16 cellular contexts compared by ENCODE assay signal in genomic region chr4:46804781-46805413, GRCh38.
DNase-seq lines count a peak whose midpoint lies in the region; ATAC-seq and TF ChIP-seq lines count a peak whose summit lies in the region.
"Had no signal": no experiment of that assay in that cellular context is flagged by ENCODE, and none has a peak within 500 bp of the region (broad histone marks: within the 10 kb centered on the region; RNA-seq: fewer than 3 reads in every experiment).

No MANE protein-coding gene starts in this region.

- H3K4me1 Mint-ChIP-seq in stimulated activated effector memory CD8-positive, alpha-beta T cell treated with anti-CD3 and anti-CD28 coated beads, Interleukin-12 subunit alpha, Interleukin-12 subunit beta, amount 100 ng/mL, for 72 hours = no peaks in the 10 kb centered on the region
- peaks cover 11% of the 10 kb centered on the region for H3K4me1 Mint-ChIP-seq in Caco-2 (ENCODE audit: low read depth, unreplicated experiment)
- H3K4me1 Mint-ChIP-seq: CD14-positive monocyte; CD4-positive, alpha-beta memory T cell had no signal

- 89% methylated on average over 24 of the region's 24 CpGs for WGBS in right cardiac atrium

- no peaks in the 10 kb centered on the region for H3K9me3 ChIP-seq in right cardiac atrium (ENCODE audit: control insufficient read depth, low read length)
- H3K9me3 ChIP-seq in Caco-2 = 0 out of 2 replicates have a peak, but pooled peaks cover under 1% of the 10 kb centered on the region
- H3K9me3 ChIP-seq: BLaER1, HAP-1 had no signal

- H3K27me3 ChIP-seq in right cardiac atrium (ENCODE audit: control insufficient read depth, insufficient read depth) = no peaks in the 10 kb centered on the region
- H3K27me3 ChIP-seq in Caco-2 (replicated peaks; ENCODE audit: control insufficient read depth, insufficient read depth, low read length) = no peaks in the 10 kb centered on the region
- H3K27me3 ChIP-seq: BLaER1 had no signal

- POLR2A ChIA-PET in Caco-2 (lab: Charles Lee) = no interaction called here

- H3K4me3 Mint-ChIP-seq in stimulated activated effector memory CD8-positive, alpha-beta T cell treated with anti-CD3 and anti-CD28 coated beads, Interleukin-12 subunit alpha, Interleukin-12 subunit beta, amount 100 ng/mL, for 72 hours = no peak overlapping the region
- no peak overlapping the region for H3K4me3 Mint-ChIP-seq in Caco-2 (ENCODE audit: unreplicated experiment)
- H3K4me3 Mint-ChIP-seq: CD14-positive monocyte; CD4-positive, alpha-beta memory T cell had no signal

- intact Hi-C loops in right cardiac atrium (cut with DNase I) (no loop called here), left cardiac atrium (cut with DNase I) (loop anchor here in 1 of 2 donors (5.0 kb wide), 1 partner anchor 48 kb away; no protein-coding TSS in a partner anchor), Caco-2 (cut with micrococcal nuclease; ENCODE audit: unreplicated experiment) (no loop called here)

- ATAC-seq in right cardiac atrium = no peak
- ATAC-seq in left cardiac atrium = no peak
- ATAC-seq in stimulated activated effector memory CD8-positive, alpha-beta T cell treated with anti-CD3 and anti-CD28 coated beads, Interleukin-12 subunit alpha, Interleukin-12 subunit beta, amount 100 ng/mL, for 72 hours = peak; percentile 19
- ATAC-seq in GM19455 (IDR thresholded peaks at IDR 0.05; ENCODE audit: unreplicated experiment) = no peak

- H3K36me3 Mint-ChIP-seq in stimulated activated effector memory CD8-positive, alpha-beta T cell treated with anti-CD3 and anti-CD28 coated beads, Interleukin-12 subunit alpha, Interleukin-12 subunit beta, amount 100 ng/mL, for 72 hours = no peaks in the 10 kb centered on the region
- H3K36me3 Mint-ChIP-seq in Caco-2 (ENCODE audit: insufficient read depth, unreplicated experiment) = no peaks in the 10 kb centered on the region
- H3K36me3 Mint-ChIP-seq: CD14-positive monocyte; CD4-positive, alpha-beta memory T cell had no signal

- no peak overlapping the region for H3K27ac ChIP-seq in right cardiac atrium (ENCODE audit: low read length)
- H3K27ac ChIP-seq: BLaER1, GM23248 had no signal

- H3K4me3 ChIP-seq in right cardiac atrium (ENCODE audit: low read length) (no peak overlapping the region), Caco-2 (ENCODE audit: low read depth, low read length) (no peak overlapping the region)
- H3K4me3 ChIP-seq: BLaER1, GM23248, HAP-1 had no signal

- H3K4me1 ChIP-seq in right cardiac atrium (ENCODE audit: control insufficient read depth, insufficient read depth, low read length) (no peaks in the 10 kb centered on the region), Caco-2 (peaks cover 15% of the 10 kb centered on the region; the same call in 1 of the 2 replicates)
- H3K4me1 ChIP-seq: BLaER1, HAP-1 had no signal

- no peaks in the 10 kb centered on the region for H3K36me3 ChIP-seq in Caco-2 (ENCODE audit: control insufficient read depth, insufficient read depth, low read length)
- H3K36me3 ChIP-seq: BLaER1, HAP-1 had no signal

- H3K27ac Mint-ChIP-seq in stimulated activated effector memory CD8-positive, alpha-beta T cell treated with anti-CD3 and anti-CD28 coated beads, Interleukin-12 subunit alpha, Interleukin-12 subunit beta, amount 100 ng/mL, for 72 hours = no peak overlapping the region
- H3K27ac Mint-ChIP-seq in Caco-2 (ENCODE audit: unreplicated experiment) = no peak overlapping the region
- H3K27ac Mint-ChIP-seq: CD14-positive monocyte; CD4-positive, alpha-beta memory T cell had no signal

- H3K9me3 Mint-ChIP-seq in stimulated activated effector memory CD8-positive, alpha-beta T cell treated with anti-CD3 and anti-CD28 coated beads, Interleukin-12 subunit alpha, Interleukin-12 subunit beta, amount 100 ng/mL, for 72 hours = no peaks in the 10 kb centered on the region
- H3K9me3 Mint-ChIP-seq in Caco-2 (ENCODE audit: unreplicated experiment) = peaks cover 20% of the 10 kb centered on the region

- TF ChIP-seq CTCF in Caco-2 (IDR thresholded peaks at IDR 0.05; ENCODE audit: insufficient read depth in 1 of 2, low read depth in 1 of 2, low read length in 1 of 2, severe bottlenecking in 1 of 2, unreplicated experiment in 1 of 2) = no peak

- DNase-seq in right cardiac atrium (peak in 2 of 3 donors; percentile 32 to 37), left cardiac atrium (no peak), mesenteric fat pad (ENCODE audit: low spot score) (peak; percentile 84), NCI-H187 treated with DMSO at 0.1 percent for 48 hours (lab: John Stamatoyannopoulos, UW) (no peak), Caco-2 (no peak)
- no peak for DNase-seq in stimulated activated effector memory CD8-positive, alpha-beta T cell treated with anti-CD3 and anti-CD28 coated beads, Interleukin-12 subunit alpha, Interleukin-12 subunit beta, amount 100 ng/mL, for 72 hours (ENCODE audit: low spot score in 2 of 2)
- DNase-seq: 8988T; Calu3; CD4-positive, alpha-beta memory T cell; DMS79 treated with DMSO at 0.1 percent for 48 hours; GF-D8; GM23248 had no signal

- no TSS peak for BruUV-seq in Caco-2 (replicated peaks; lab: Mats Ljungman, UMichigan)

- no peaks in the 10 kb centered on the region for H3K27me3 Mint-ChIP-seq in Caco-2 (ENCODE audit: insufficient read depth, unreplicated experiment)
- H3K27me3 Mint-ChIP-seq: CD4-positive, alpha-beta memory T cell had no signal

- CTCF ChIA-PET in Caco-2 (lab: Charles Lee) = no interaction called here

Comparison
In these comparisons a context has a peak if more than half of its experiments do, and no peak if none do; other contexts are left out.
1. DNase-seq: peak in right cardiac atrium (2 of 3) and mesenteric fat pad (single experiment); none in left cardiac atrium (single experiment), stimulated activated effector memory CD8-positive, alpha-beta T cell treated with anti-CD3 and anti-CD28 coated beads, Interleukin-12 subunit alpha, Interleukin-12 subunit beta, amount 100 ng/mL, for 72 hours (0 of 2), NCI-H187 treated with DMSO at 0.1 percent for 48 hours (single experiment) and Caco-2 (0 of 2).